ENCODE assay signal across 16 cellular contexts in genomic region chr12:2553388-2554126, GRCh38.
A peak's percentile ranks its signal among the peaks of the same experiment; 100 is the strongest.
DNase-seq lines count a peak whose midpoint lies in the region; ATAC-seq and TF ChIP-seq lines count a peak whose summit lies in the region.
"Had no signal": no experiment of that assay in that cellular context is flagged by ENCODE, and none has a peak within 500 bp of the region (broad histone marks: within the 10 kb centered on the region; RNA-seq: fewer than 3 reads in every experiment).

No MANE protein-coding gene starts in this region.

- no peak for DNase-seq in activated naive CD8-positive, alpha-beta T cell treated with anti-CD3 and anti-CD28 coated beads, Interleukin-2, amount 50 U/mL, for 24 hours
- no peak for DNase-seq in activated naive CD8-positive, alpha-beta T cell treated with anti-CD3 and anti-CD28 coated beads for 36 hours
- DNase-seq in NCI-H69 (lab: John Stamatoyannopoulos, UW) (peak; percentile 83), head of caudate nucleus (peak in 26 of 42 donors; percentile 10 to 79 (median 40)), upper lobe of right lung (peak; percentile 10), breast epithelium (ENCODE audit: low spot score in 2 of 2) (no peak), RKO (ENCODE audit: low spot score) (no peak), NCI-H345 treated with DMSO at 0.1 percent for 48 hours (lab: John Stamatoyannopoulos, UW; ENCODE audit: unreplicated experiment) (no peak)
- DNase-seq: CD8-positive, alpha-beta T cell; H9; NCI-H1092 treated with DMSO at 0.1 percent for 48 hours; NCI-H345; NCI-H526 treated with DMSO at 0.1 percent for 48 hours; RPMI8226 had no signal

- H3K4me3 Mint-ChIP-seq in activated naive CD8-positive, alpha-beta T cell treated with anti-CD3 and anti-CD28 coated beads, Interleukin-2, amount 50 U/mL, for 24 hours: no peak overlapping the region
- no peak overlapping the region for H3K4me3 Mint-ChIP-seq in activated naive CD8-positive, alpha-beta T cell treated with anti-CD3 and anti-CD28 coated beads for 36 hours
- H3K4me3 Mint-ChIP-seq: CD8-positive, alpha-beta T cell; H9 had no signal

- H3K9me3 ChIP-seq in upper lobe of right lung: no peaks in the 10 kb centered on the region
- no peaks in the 10 kb centered on the region for H3K9me3 ChIP-seq in breast epithelium
- H3K9me3 ChIP-seq: BLaER1 had no signal

- H3K9me3 Mint-ChIP-seq in activated naive CD8-positive, alpha-beta T cell treated with anti-CD3 and anti-CD28 coated beads, Interleukin-2, amount 50 U/mL, for 24 hours: no peaks in the 10 kb centered on the region
- no peaks in the 10 kb centered on the region for H3K9me3 Mint-ChIP-seq in activated naive CD8-positive, alpha-beta T cell treated with anti-CD3 and anti-CD28 coated beads for 36 hours
- H3K9me3 Mint-ChIP-seq: CD8-positive, alpha-beta T cell; H9 had no signal

- H3K27me3 Mint-ChIP-seq in activated naive CD8-positive, alpha-beta T cell treated with anti-CD3 and anti-CD28 coated beads, Interleukin-2, amount 50 U/mL, for 24 hours: no peaks in the 10 kb centered on the region
- H3K27me3 Mint-ChIP-seq in activated naive CD8-positive, alpha-beta T cell treated with anti-CD3 and anti-CD28 coated beads for 36 hours: no peaks in the 10 kb centered on the region

- H3K36me3 ChIP-seq in upper lobe of right lung (no peaks in the 10 kb centered on the region), breast epithelium (no peaks in the 10 kb centered on the region)
- H3K36me3 ChIP-seq: BLaER1 had no signal

- H3K4me1 ChIP-seq in upper lobe of right lung (no peaks in the 10 kb centered on the region), breast epithelium (no peaks in the 10 kb centered on the region)
- H3K4me1 ChIP-seq: BLaER1 had no signal

- no peaks in the 10 kb centered on the region for H3K4me1 Mint-ChIP-seq in activated naive CD8-positive, alpha-beta T cell treated with anti-CD3 and anti-CD28 coated beads, Interleukin-2, amount 50 U/mL, for 24 hours
- no peaks in the 10 kb centered on the region for H3K4me1 Mint-ChIP-seq in activated naive CD8-positive, alpha-beta T cell treated with anti-CD3 and anti-CD28 coated beads for 36 hours

- TF ChIP-seq CTCF in upper lobe of right lung (IDR thresholded peaks at IDR 0.05) (no peak), breast epithelium (IDR thresholded peaks at IDR 0.05) (no peak)

- H3K27ac ChIP-seq in upper lobe of right lung: no peak overlapping the region
- no peak overlapping the region for H3K27ac ChIP-seq in breast epithelium
- H3K27ac ChIP-seq: 22Rv1, BLaER1 had no signal

- TF ChIP-seq POLR2A in breast epithelium (IDR thresholded peaks at IDR 0.05): no peak

- H3K27me3 ChIP-seq in upper lobe of right lung (no peaks in the 10 kb centered on the region), breast epithelium (no peaks in the 10 kb centered on the region)
- H3K27me3 ChIP-seq: BLaER1 had no signal

- no peaks in the 10 kb centered on the region for H3K36me3 Mint-ChIP-seq in activated naive CD8-positive, alpha-beta T cell treated with anti-CD3 and anti-CD28 coated beads, Interleukin-2, amount 50 U/mL, for 24 hours (ENCODE audit: low read depth)
- H3K36me3 Mint-ChIP-seq in activated naive CD8-positive, alpha-beta T cell treated with anti-CD3 and anti-CD28 coated beads for 36 hours: no peaks in the 10 kb centered on the region
- H3K36me3 Mint-ChIP-seq: CD8-positive, alpha-beta T cell had no signal

- no peak overlapping the region for H3K4me3 ChIP-seq in upper lobe of right lung
- no peak overlapping the region for H3K4me3 ChIP-seq in breast epithelium
- H3K4me3 ChIP-seq: BLaER1 had no signal

- intact Hi-C loops in head of caudate nucleus (cut with DNase I) (no loop called here), upper lobe of right lung (cut with DNase I) (no loop called here), breast epithelium (cut with DNase I; ENCODE audit: low total_unique reads) (no loop called here)

- H3K27ac Mint-ChIP-seq in activated naive CD8-positive, alpha-beta T cell treated with anti-CD3 and anti-CD28 coated beads, Interleukin-2, amount 50 U/mL, for 24 hours: no peak overlapping the region
- no peak overlapping the region for H3K27ac Mint-ChIP-seq in activated naive CD8-positive, alpha-beta T cell treated with anti-CD3 and anti-CD28 coated beads for 36 hours
- H3K27ac Mint-ChIP-seq: CD8-positive, alpha-beta T cell; H9 had no signal

- peak; percentile 33 for ATAC-seq in activated naive CD8-positive, alpha-beta T cell treated with anti-CD3 and anti-CD28 coated beads, Interleukin-2, amount 50 U/mL, for 24 hours
- ATAC-seq in upper lobe of right lung: no peak
- ATAC-seq: CD8-positive, alpha-beta T cell had no signal

Comparison
In these comparisons a context has a peak if more than half of its experiments do, and no peak if none do; other contexts are left out.
1. DNase-seq: peak in NCI-H69 (single experiment), head of caudate nucleus (26 of 42) and upper lobe of right lung (single experiment); none in activated naive CD8-positive, alpha-beta T cell treated with anti-CD3 and anti-CD28 coated beads, Interleukin-2, amount 50 U/mL, for 24 hours (single experiment), activated naive CD8-positive, alpha-beta T cell treated with anti-CD3 and anti-CD28 coated beads for 36 hours (single experiment), breast epithelium (0 of 2), RKO (single experiment) and NCI-H345 treated with DMSO at 0.1 percent for 48 hours (single experiment).